Comparison of ENCODE assay signal across 1 cellular context in the genomic region with DNA sequence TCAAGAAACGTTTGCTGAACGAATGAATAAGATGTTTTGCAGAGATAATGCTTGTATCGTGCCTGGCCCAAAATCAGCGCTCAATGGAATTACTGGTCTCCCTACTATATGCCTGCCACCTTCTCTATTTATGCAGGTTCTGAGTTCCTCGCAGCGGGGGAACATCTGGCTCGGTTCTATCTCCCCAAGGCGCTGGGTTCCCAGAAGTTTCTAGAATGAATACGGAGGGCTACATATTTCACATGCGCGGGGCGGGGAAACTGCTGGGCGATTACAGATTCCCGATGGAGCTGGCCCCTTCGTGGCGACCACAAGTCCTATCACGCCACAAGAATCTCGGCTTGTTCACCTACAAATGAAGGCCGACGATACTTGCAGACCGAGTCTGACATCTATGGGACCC.
TF ChIP-seq lines count a peak whose summit lies in the region.

No MANE protein-coding gene starts in this region.

TF ChIP-seq in endothelial cell of umbilical vein, 7 proteins besides CTCF, POLR2A, EP300 and RAD21:
- no peak for TF ChIP-seq GATA2 (IDR thresholded peaks at IDR 0.05; ENCODE audit: insufficient read depth, insufficient read length, low read depth, low read length)
- TF ChIP-seq MAX (IDR thresholded peaks at IDR 0.05; ENCODE audit: insufficient read depth, insufficient read length), result no peak
- TF ChIP-seq POLR2AphosphoS5 (IDR thresholded peaks at IDR 0.05; ENCODE audit: insufficient read depth, low read depth, low read length), result no peak
